14 cellular contexts compared by ENCODE assay signal in the genomic region with DNA sequence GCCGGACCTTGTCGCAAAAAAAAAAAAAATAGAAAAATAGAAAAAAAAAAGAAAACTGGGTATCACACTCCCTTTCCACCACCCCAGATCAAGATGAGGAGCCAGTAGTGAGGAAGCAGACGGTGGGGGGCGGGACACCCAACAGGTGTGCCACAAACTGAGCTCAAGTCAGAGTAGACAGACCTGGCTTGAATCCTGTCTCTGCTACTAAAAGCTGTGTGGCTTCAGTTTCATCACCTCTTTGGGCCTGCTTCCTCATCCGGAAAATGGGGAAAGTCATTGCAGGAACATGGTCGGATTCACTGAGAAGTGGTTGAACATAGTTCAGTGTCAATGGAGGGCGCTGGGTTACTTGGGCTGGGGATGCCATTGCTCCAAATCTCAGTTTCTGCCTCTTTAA. TPM values are rescaled to one million over a fixed set of nuclear protein-coding genes. Genes with fewer than 3 reads are reported as not detected.
A peak's percentile ranks its signal among the peaks of the same experiment; 100 is the strongest.
DNase-seq lines count a peak whose midpoint lies in the region; ATAC-seq, FAIRE-seq and TF ChIP-seq lines count a peak whose summit lies in the region.
"Had no signal": no experiment of that assay in that cellular context is flagged by ENCODE, and none has a peak within 500 bp of the region (broad histone marks: within the 10 kb centered on the region; RNA-seq: fewer than 3 reads in every experiment).

No MANE protein-coding gene starts in this region.

- TF ChIP-seq CTCF in HEK293 (tag by site-specific recombination; IDR thresholded peaks at IDR 0.05) (no peak), left lung (IDR thresholded peaks at IDR 0.05) (no peak), MM.1S (IDR thresholded peaks at IDR 0.05; ENCODE audit: low read length) (no peak)

- FAIRE-seq in small intestine (lab: Jason Lieb, UNC), result no peak

- no peak for ATAC-seq in left lung
- no peak for ATAC-seq in HG02571 (IDR thresholded peaks at IDR 0.05; ENCODE audit: unreplicated experiment)
- ATAC-seq: CD8-positive, alpha-beta T cell; stimulated activated naive CD8-positive, alpha-beta T cell treated with anti-CD3 and anti-CD28 coated beads, Interleukin-15, Interleukin-2, amounts not matched to agents 100 U/mL and 50 U/mL, for 24 hours had no signal

- no peaks in the 10 kb centered on the region for H4K20me1 ChIP-seq in MM.1S (ENCODE audit: insufficient read depth, low read length)

- 53 to 55% (median 55%) methylated on average over 7 of the region's 7 CpGs for WGBS in small intestine, 3 donors

- no peak overlapping the region for H3K9ac ChIP-seq in MM.1S (ENCODE audit: low read length)

- no peak overlapping the region for H3K27ac ChIP-seq in HEK293 (ENCODE audit: extremely low read depth, low read depth, low read length)
- peak overlapping the region; percentile 80 for H3K27ac ChIP-seq in caudate nucleus (ENCODE audit: low read depth, low read length)
- peak overlapping the region; percentile 83 to 87 for H3K27ac ChIP-seq in left lung
- H3K27ac ChIP-seq in small intestine (ENCODE audit: low read depth in 1 of 2, low read length in 1 of 2), result peak overlapping the region; percentile 21 to 72
- no peak overlapping the region for H3K27ac ChIP-seq in MM.1S (ENCODE audit: low read length)

- no peaks in the 10 kb centered on the region for H3K79me2 ChIP-seq in MM.1S (ENCODE audit: low read length)

- no peaks in the 10 kb centered on the region for H3K9me2 ChIP-seq in MM.1S (replicated peaks; ENCODE audit: insufficient read depth, low read length)

- H3K36me3 ChIP-seq in HEK293 (ENCODE audit: control insufficient read depth in 2 of 2, insufficient read depth in 1 of 2, low read length in 2 of 2) (no peaks in the 10 kb centered on the region), left lung (peaks cover 0 to 9% of the 10 kb centered on the region in 2 donors), small intestine (ENCODE audit: control insufficient read depth in 2 of 2, insufficient read depth in 2 of 2, low read length in 2 of 2) (no peaks in the 10 kb centered on the region), MM.1S (replicated peaks; ENCODE audit: insufficient read depth, low read length) (no peaks in the 10 kb centered on the region)
- H3K36me3 ChIP-seq: HAP-1 had no signal

- no peak overlapping the region for H3K4me2 ChIP-seq in MM.1S (ENCODE audit: low read depth, low read length)

- H3K27me3 ChIP-seq in left lung (peaks cover 0 to 34% of the 10 kb centered on the region in 2 donors), small intestine (ENCODE audit: control insufficient read depth in 2 of 2, insufficient read depth in 2 of 2, low read length in 2 of 2) (no peaks in the 10 kb centered on the region), MM.1S (replicated peaks; ENCODE audit: insufficient read depth, low read length) (peaks cover 58% of the 10 kb centered on the region)

- CTCF ChIA-PET in HEK293 (lab: Yijun Ruan, JAX), result interaction anchor here (0.6 to 2.8 kb wide), 7 partner anchors 16 to 217 kb away, joined by 3 to 18 read pairs (median 4); no protein-coding TSS in a partner anchor

- H2AFZ ChIP-seq in MM.1S (ENCODE audit: low read length), result no peak overlapping the region

- intact Hi-C loops in left lung (cut with DNase I), result no loop called here

- POLR2A ChIA-PET in HEK293 (lab: Yijun Ruan, JAX), result interaction anchor here (0.6 to 1.2 kb wide), 6 partner anchors 44 to 1250 kb away, joined by 3 to 8 read pairs (median 4); a partner anchor contains a TSS

- DNase-seq in caudate nucleus (lab: John Stamatoyannopoulos, UW) (no peak), left lung (no peak), small intestine (peak; percentile 26), NCI-H446 treated with DMSO at 0.1 percent for 48 hours (lab: John Stamatoyannopoulos, UW) (no peak), NCI-H2107 (lab: John Stamatoyannopoulos, UW) (no peak), MM.1S (no peak)
- DNase-seq: activated CD8-positive, alpha-beta memory T cell treated with anti-CD3 and anti-CD28 coated beads, Interleukin-2, amount 50 U/mL, for 48 hours; CD8-positive, alpha-beta T cell; cerebellar nuclear complex; stimulated activated CD4-positive, alpha-beta T cell treated with anti-CD3 and anti-CD28 coated beads, Interleukin-1b, Interleukin-23, amount 100 ng/mL, for 48 hours; stimulated activated naive CD8-positive, alpha-beta T cell treated with anti-CD3 and anti-CD28 coated beads, Interleukin-15, Interleukin-2, amounts not matched to agents 100 U/mL and 50 U/mL, for 24 hours had no signal

- no peaks in the 10 kb centered on the region for H3K9me3 ChIP-seq in HEK293 (ENCODE audit: control insufficient read depth, insufficient read depth, low read depth, low read length)
- H3K9me3 ChIP-seq in left lung, result no peaks in the 10 kb centered on the region
- H3K9me3 ChIP-seq in small intestine (ENCODE audit: control insufficient read depth, low read depth), result no peaks in the 10 kb centered on the region
- H3K9me3 ChIP-seq in MM.1S (replicated peaks; ENCODE audit: insufficient read depth, low read length), result no peaks in the 10 kb centered on the region
- H3K9me3 ChIP-seq: HAP-1 had no signal

- H3K4me3 ChIP-seq in HEK293 (ENCODE audit: low read depth, low read length) (no peak overlapping the region), left lung (peak overlapping the region in 1 of 2 donors; percentile 47), small intestine (ENCODE audit: low read depth in 1 of 2, low read length in 2 of 2) (no peak overlapping the region), MM.1S (ENCODE audit: low read length) (no peak overlapping the region)
- H3K4me3 ChIP-seq: HAP-1 had no signal

- no peaks in the 10 kb centered on the region for H3F3A ChIP-seq in MM.1S (ENCODE audit: insufficient read depth, low read length)

- H3K4me1 ChIP-seq in HEK293 (ENCODE audit: control insufficient read depth, insufficient read depth, low read length) (peaks cover 19% of the 10 kb centered on the region), left lung (peaks cover 32 to 68% of the 10 kb centered on the region in 2 donors), small intestine (ENCODE audit: control insufficient read depth in 2 of 2, insufficient read depth in 1 of 2, low read depth in 1 of 2, low read length in 1 of 2) (peaks cover 4 to 15% of the 10 kb centered on the region in 2 donors), MM.1S (ENCODE audit: low read length) (no peaks in the 10 kb centered on the region)

TF ChIP-seq in HEK293, 187 proteins besides CTCF, POLR2A, EP300 and RAD21 (continues in another document):
- TF ChIP-seq ZNF585B (tag by site-specific recombination; IDR thresholded peaks at IDR 0.05) (no peak), SCRT2 (tag by site-specific recombination; IDR thresholded peaks at IDR 0.05) (peak; percentile 64; the same call in 1 of the 2 replicates), GLI4 (tag by site-specific recombination; IDR thresholded peaks at IDR 0.05) (no peak), ZNF548 (tag by site-specific recombination; IDR thresholded peaks at IDR 0.05) (no peak)
- TF ChIP-seq, protein P1, sequence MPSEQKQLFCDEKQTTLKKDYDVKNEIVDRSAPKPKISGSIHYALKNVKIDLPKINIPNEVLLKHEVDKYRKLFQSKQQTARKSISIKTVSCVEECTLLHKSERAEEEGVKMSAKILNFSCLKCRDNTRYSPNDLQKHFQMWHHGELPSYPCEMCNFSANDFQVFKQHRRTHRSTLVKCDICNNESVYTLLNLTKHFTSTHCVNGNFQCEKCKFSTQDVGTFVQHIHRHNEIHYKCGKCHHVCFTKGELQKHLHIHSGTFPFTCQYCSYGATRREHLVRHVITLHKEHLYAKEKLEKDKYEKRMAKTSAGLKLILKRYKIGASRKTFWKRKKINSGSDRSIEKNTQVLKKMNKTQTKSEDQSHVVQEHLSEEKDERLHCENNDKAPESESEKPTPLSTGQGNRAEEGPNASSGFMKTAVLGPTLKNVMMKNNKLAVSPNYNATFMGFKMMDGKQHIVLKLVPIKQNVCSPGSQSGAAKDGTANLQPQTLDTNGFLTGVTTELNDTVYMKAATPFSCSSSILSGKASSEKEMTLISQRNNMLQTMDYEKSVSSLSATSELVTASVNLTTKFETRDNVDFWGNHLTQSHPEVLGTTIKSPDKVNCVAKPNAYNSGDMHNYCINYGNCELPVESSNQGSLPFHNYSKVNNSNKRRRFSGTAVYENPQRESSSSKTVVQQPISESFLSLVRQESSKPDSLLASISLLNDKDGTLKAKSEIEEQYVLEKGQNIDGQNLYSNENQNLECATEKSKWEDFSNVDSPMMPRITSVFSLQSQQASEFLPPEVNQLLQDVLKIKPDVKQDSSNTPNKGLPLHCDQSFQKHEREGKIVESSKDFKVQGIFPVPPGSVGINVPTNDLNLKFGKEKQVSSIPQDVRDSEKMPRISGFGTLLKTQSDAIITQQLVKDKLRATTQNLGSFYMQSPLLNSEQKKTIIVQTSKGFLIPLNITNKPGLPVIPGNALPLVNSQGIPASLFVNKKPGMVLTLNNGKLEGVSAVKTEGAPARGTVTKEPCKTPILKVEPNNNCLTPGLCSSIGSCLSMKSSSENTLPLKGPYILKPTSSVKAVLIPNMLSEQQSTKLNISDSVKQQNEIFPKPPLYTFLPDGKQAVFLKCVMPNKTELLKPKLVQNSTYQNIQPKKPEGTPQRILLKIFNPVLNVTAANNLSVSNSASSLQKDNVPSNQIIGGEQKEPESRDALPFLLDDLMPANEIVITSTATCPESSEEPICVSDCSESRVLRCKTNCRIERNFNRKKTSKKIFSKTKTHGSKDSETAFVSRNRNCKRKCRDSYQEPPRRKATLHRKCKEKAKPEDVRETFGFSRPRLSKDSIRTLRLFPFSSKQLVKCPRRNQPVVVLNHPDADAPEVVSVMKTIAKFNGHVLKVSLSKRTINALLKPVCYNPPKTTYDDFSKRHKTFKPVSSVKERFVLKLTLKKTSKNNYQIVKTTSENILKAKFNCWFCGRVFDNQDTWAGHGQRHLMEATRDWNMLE (tag by site-specific recombination; conservative IDR thresholded peaks at IDR 0.05; ENCODE audit: low read depth), result no peak
- TF ChIP-seq, protein P2, sequence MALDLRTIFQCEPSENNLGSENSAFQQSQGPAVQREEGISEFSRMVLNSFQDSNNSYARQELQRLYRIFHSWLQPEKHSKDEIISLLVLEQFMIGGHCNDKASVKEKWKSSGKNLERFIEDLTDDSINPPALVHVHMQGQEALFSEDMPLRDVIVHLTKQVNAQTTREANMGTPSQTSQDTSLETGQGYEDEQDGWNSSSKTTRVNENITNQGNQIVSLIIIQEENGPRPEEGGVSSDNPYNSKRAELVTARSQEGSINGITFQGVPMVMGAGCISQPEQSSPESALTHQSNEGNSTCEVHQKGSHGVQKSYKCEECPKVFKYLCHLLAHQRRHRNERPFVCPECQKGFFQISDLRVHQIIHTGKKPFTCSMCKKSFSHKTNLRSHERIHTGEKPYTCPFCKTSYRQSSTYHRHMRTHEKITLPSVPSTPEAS (tag by site-specific recombination; IDR thresholded peaks at IDR 0.05), result no peak

RNA-seq across cellular contexts. Expression of a gene that starts 2.9 kb away (rescaled TPM):
- total RNA-seq in left lung, result 10 to 100 TPM; 15.9 to 30.1 TPM
- 10 to 100 TPM in 1 of 3 donors, 1 to 10 TPM in 1, under 1 TPM in 1; 0.89 to 27.9 (median 4.1) TPM for polyA plus RNA-seq in small intestine
- total RNA-seq: CD8-positive, alpha-beta T cell had no signal

RNA-seq across cellular contexts. Expression of a gene that starts 47.2 kb away (rescaled TPM):
- 10 to 100 TPM; 52.6 to 55.7 TPM for total RNA-seq in left lung
- 10 to 100 TPM; 24.0 to 48.9 (median 30.0) TPM for polyA plus RNA-seq in small intestine

Comparison
In these comparisons a context has a peak if more than half of its experiments do, and no peak if none do; other contexts are left out.
1. H3K27ac ChIP-seq: peak in caudate nucleus (single experiment), left lung (2 of 2) and small intestine (2 of 2); none in HEK293 (single experiment) and MM.1S (single experiment).